ENCODE assay signal across 21 cellular contexts in genomic region chr2:42888321-42888720, GRCh38.
DNase-seq lines count a peak whose midpoint lies in the region; ATAC-seq and TF ChIP-seq lines count a peak whose summit lies in the region.
"Had no signal": no experiment of that assay in that cellular context is flagged by ENCODE, and none has a peak within 500 bp of the region (broad histone marks: within the 10 kb centered on the region; RNA-seq: fewer than 3 reads in every experiment).

No MANE protein-coding gene starts in this region.

- H3F3A ChIP-seq in GM23338 (replicated peaks; ENCODE audit: low read depth), result no peaks in the 10 kb centered on the region

- no peak for TF ChIP-seq POLR2A in ovary (IDR thresholded peaks at IDR 0.05)

- H3K4me3 Mint-ChIP-seq in GM23338, result no peak overlapping the region

- no peak overlapping the region for H3K4me3 ChIP-seq in GM23338
- H3K4me3 ChIP-seq in ovary, result no peak overlapping the region
- H3K4me3 ChIP-seq: GM12878 had no signal

- peak overlapping the region; percentile 72; the same call in 1 of the 2 replicates for H2AFZ ChIP-seq in GM23338

- 33 to 53% (median 35%) methylated on average over 4 of the region's 4 CpGs for WGBS in ovary, 3 donors

- H3K4me1 Mint-ChIP-seq in GM23338, result peaks cover 5% of the 10 kb centered on the region; the same call in 2 of the 3 replicates

- no peaks in the 10 kb centered on the region for H3K27me3 ChIP-seq in GM23338 (ENCODE audit: insufficient read depth)
- H3K27me3 ChIP-seq in ovary, result no peaks in the 10 kb centered on the region
- H3K27me3 ChIP-seq: BE2C had no signal

- no peaks in the 10 kb centered on the region for H4K20me1 ChIP-seq in GM23338 (replicated peaks; ENCODE audit: insufficient read depth)

- intact Hi-C loops in ovary (cut with DNase I), result no loop called here

- H3K27me3 Mint-ChIP-seq in GM23338 (ENCODE audit: insufficient read depth, low read depth, poor library complexity), result peaks cover 9% of the 10 kb centered on the region

- no peak overlapping the region for H3K27ac ChIP-seq in GM23338 (ENCODE audit: low read depth)
- H3K27ac ChIP-seq in ovary, result no peak overlapping the region

- H3K9me3 ChIP-seq in ovary, result no peaks in the 10 kb centered on the region
- H3K9me3 ChIP-seq: BE2C had no signal

- H3K79me2 ChIP-seq in GM23338 (replicated peaks; ENCODE audit: insufficient read depth), result no peaks in the 10 kb centered on the region

- no peaks in the 10 kb centered on the region for H3K9me2 ChIP-seq in GM23338 (ENCODE audit: insufficient read depth)

- DNase-seq in AG08395 (ENCODE audit: low spot score) (peak; percentile 41), GM23338 (ENCODE audit: low spot score) (no peak), astrocyte of the hippocampus (ENCODE audit: low read depth, low spot score) (peak; percentile 95), myocyte (ENCODE audit: low read depth) (peak; percentile 75), ovary (no peak)
- no peak for DNase-seq in activated CD4-positive, alpha-beta T cell treated with anti-CD3 and anti-CD28 coated beads, Interleukin-2, amount 50 U/mL, for 1 hour
- DNase-seq: 8988T; BE2C; KBM-7; NCI-H1092; NCI-H1436 treated with DMSO at 0.1 percent for 48 hours; NCI-H1930; NCI-H2227 treated with DMSO at 0.1 percent for 48 hours; NCI-H510A treated with DMSO at 0.1 percent for 48 hours; NCI-H748 treated with DMSO at 0.1 percent for 48 hours; NK-92 treated with Interleukin-12 subunit alpha and Interleukin-12 subunit beta, amount 100 ng/mL, for 24 hours had no signal

- peaks cover 18% of the 10 kb centered on the region for H3K9me3 Mint-ChIP-seq in GM23338

- no peaks in the 10 kb centered on the region for H3K4me1 ChIP-seq in GM23338 (ENCODE audit: insufficient read depth)
- H3K4me1 ChIP-seq in ovary (ENCODE audit: insufficient read depth), result no peaks in the 10 kb centered on the region
- H3K4me1 ChIP-seq: BE2C had no signal

- ATAC-seq in GM23338 (no peak), HG02973 (IDR thresholded peaks at IDR 0.05; ENCODE audit: unreplicated experiment) (no peak), HG02623 (IDR thresholded peaks at IDR 0.05; ENCODE audit: unreplicated experiment) (no peak)
- ATAC-seq: GM12878, Panc1, SK-N-SH treated with all-trans-retinoic acid at 6 μM for 48 hours had no signal

- TF ChIP-seq EP300 in ovary (IDR thresholded peaks at IDR 0.05), result no peak

- H3K36me3 Mint-ChIP-seq in GM23338 (ENCODE audit: low read depth), result peaks cover 16% of the 10 kb centered on the region

- TF ChIP-seq CTCF in GM23338 (conservative IDR thresholded peaks at IDR 0.05; ENCODE audit: low read depth in 2 of 2) (no peak), ovary (IDR thresholded peaks at IDR 0.05) (no peak)

- no peak overlapping the region for H3K4me2 ChIP-seq in GM23338

- H3K27ac Mint-ChIP-seq in GM23338, result no peak overlapping the region

- H3K36me3 ChIP-seq in GM23338 (ENCODE audit: insufficient read depth), result no peaks in the 10 kb centered on the region
- no peaks in the 10 kb centered on the region for H3K36me3 ChIP-seq in ovary
- H3K36me3 ChIP-seq: BE2C had no signal

TF ChIP-seq in GM23338, 12 proteins besides CTCF, POLR2A, EP300 and RAD21:
- no peak for TF ChIP-seq ZNF462 (CRISPR knock-in tag; IDR thresholded peaks at IDR 0.05)

Comparison
In these comparisons a context has a peak if more than half of its experiments do, and no peak if none do; other contexts are left out.
1. DNase-seq: peak in AG08395 (single experiment), astrocyte of the hippocampus (single experiment) and myocyte (single experiment); none in GM23338 (single experiment), activated CD4-positive, alpha-beta T cell treated with anti-CD3 and anti-CD28 coated beads, Interleukin-2, amount 50 U/mL, for 1 hour (single experiment) and ovary (0 of 5).